ENCODE assay signal across 12 cellular contexts in genomic region chr17:19752216-19753048, GRCh38. TPM values are rescaled to one million over a fixed set of nuclear protein-coding genes. Genes with fewer than 3 reads are reported as not detected.
DNase-seq lines count a peak whose midpoint lies in the region; ATAC-seq and TF ChIP-seq lines count a peak whose summit lies in the region.
"Had no signal": no experiment of that assay in that cellular context is flagged by ENCODE, and none has a peak within 500 bp of the region (broad histone marks: within the 10 kb centered on the region; RNA-seq: fewer than 3 reads in every experiment).

No MANE protein-coding gene starts in this region.

- H3K27me3 ChIP-seq in HCT116 (ENCODE audit: insufficient read depth, low read length) (no peaks in the 10 kb centered on the region), brain microvascular endothelial cell (replicated peaks) (no peaks in the 10 kb centered on the region), lower lobe of right lung (ENCODE audit: low read depth) (no peaks in the 10 kb centered on the region)

- POLR2A ChIA-PET in HCT116 (lab: Charles Lee) = interaction anchor here (0.8 to 3.2 kb wide), 6 partner anchors 9 to 374 kb away, joined by 3 to 16 read pairs (median 6); partner anchors contain the start of genes ALDH3A2 and MAPK7

- peak; percentile 45 for ATAC-seq in HCT116
- peak in 1 of 2 donors; percentile 5 for ATAC-seq in lower lobe of right lung
- no peak for ATAC-seq in HG03095 (IDR thresholded peaks at IDR 0.05; ENCODE audit: unreplicated experiment)

- H3K27me3 Mint-ChIP-seq in activated naive CD4-positive, alpha-beta T cell treated with anti-CD3 and anti-CD28 coated beads, Interleukin-2, amount 10 ng/mL, durations not matched to agents 7 days and 5 days = peaks cover 62% of the 10 kb centered on the region

- in situ Hi-C loops in brain microvascular endothelial cell (cut with HindIII; ENCODE audit: low pct_ligation_motif_present, low sequenced_read_pairs) = no loop called here

- CTCF ChIA-PET in HCT116 (lab: Charles Lee) = interaction anchor here (0.8 to 4.2 kb wide), 6 partner anchors 8 to 239 kb away, joined by 3 to 40 read pairs (median 10); partner anchors contain the start of gene ALDH3A2
- CTCF ChIA-PET in activated naive CD4-positive, alpha-beta T cell treated with anti-CD3 and anti-CD28 coated beads, Interleukin-2, amount 10 ng/mL, durations not matched to agents 7 days and 5 days (lab: Charles Lee) = interaction anchor here (2.8 to 5.5 kb wide), 2 partner anchors 8 to 12 kb away, joined by 6 to 46 read pairs; no protein-coding TSS in a partner anchor

- H3K9me3 Mint-ChIP-seq in activated naive CD4-positive, alpha-beta T cell treated with anti-CD3 and anti-CD28 coated beads, Interleukin-2, amount 10 ng/mL, durations not matched to agents 7 days and 5 days = no peaks in the 10 kb centered on the region

- peak overlapping the region; percentile 52 for H2AFZ ChIP-seq in HCT116 (ENCODE audit: low read depth, low read length, poor library complexity, severe bottlenecking)

- no peak for TF ChIP-seq RAD21 in HCT116 (IDR thresholded peaks at IDR 0.05; ENCODE audit: low read depth)

- peak overlapping the region; percentile 64 for H3K9ac ChIP-seq in HCT116 (ENCODE audit: low read length)

- peak overlapping the region; percentile 90 for H3K27ac ChIP-seq in HCT116 (ENCODE audit: low read depth, low read length)
- H3K27ac ChIP-seq in brain microvascular endothelial cell = peak overlapping the region; percentile 40
- H3K27ac ChIP-seq in lower lobe of right lung = peak overlapping the region; percentile 60

- no peak for TF ChIP-seq CTCF in HCT116 (IDR thresholded peaks at IDR 0.05 in 2 of 3, conservative IDR thresholded peaks at IDR 0.05 in 1 of 3; ENCODE audit: borderline replicate concordance in 1 of 3, insufficient read depth in 1 of 3, low read depth in 2 of 3, low read length in 2 of 3)
- no peak for TF ChIP-seq CTCF in brain microvascular endothelial cell (IDR thresholded peaks at IDR 0.05; ENCODE audit: low read depth, low read length, missing control alignments)
- TF ChIP-seq CTCF in lower lobe of right lung (IDR thresholded peaks at IDR 0.05) = no peak

- no peak overlapping the region for H3K27ac Mint-ChIP-seq in activated naive CD4-positive, alpha-beta T cell treated with anti-CD3 and anti-CD28 coated beads, Interleukin-2, amount 10 ng/mL, durations not matched to agents 7 days and 5 days

- H3K9me2 ChIP-seq in HCT116 (ENCODE audit: insufficient read depth) = no peaks in the 10 kb centered on the region

- intact Hi-C loops in HCT116 (cut with micrococcal nuclease) (loop anchor here (5.0 kb wide), 4 partner anchors 105 to 390 kb away; partner anchors contain the start of genes ALDH3A2, B9D1 and MAPK7), lower lobe of right lung (cut with DNase I) (no loop called here)

- H3K36me3 Mint-ChIP-seq in activated naive CD4-positive, alpha-beta T cell treated with anti-CD3 and anti-CD28 coated beads, Interleukin-2, amount 10 ng/mL, durations not matched to agents 7 days and 5 days = no peaks in the 10 kb centered on the region

- TF ChIP-seq POLR2A in HCT116 (IDR thresholded peaks at IDR 0.05; ENCODE audit: borderline replicate concordance, extremely low read depth, insufficient read depth, insufficient read length) = no peak

- no peaks in the 10 kb centered on the region for H3K79me2 ChIP-seq in HCT116 (ENCODE audit: insufficient read depth, low read length)

- H3K4me1 Mint-ChIP-seq in activated naive CD4-positive, alpha-beta T cell treated with anti-CD3 and anti-CD28 coated beads, Interleukin-2, amount 10 ng/mL, durations not matched to agents 7 days and 5 days = peaks cover 2% of the 10 kb centered on the region

- H3K4me3 ChIP-seq in HCT116 (replicated peaks in 1 of 2; ENCODE audit: low read depth in 1 of 2, low read length in 2 of 2) (peak overlapping the region; percentile 15 to 34), brain microvascular endothelial cell (ENCODE audit: low read depth, low read length) (no peak overlapping the region), lower lobe of right lung (no peak overlapping the region)

- DNase-seq in HCT116 (ENCODE audit: low read depth, low spot score) (no peak), brain microvascular endothelial cell (no peak), lower lobe of right lung (no peak), superior temporal gyrus (ENCODE audit: extremely low spot score) (peak; percentile 44), NCI-H2196 treated with DMSO at 0.1 percent for 48 hours (lab: John Stamatoyannopoulos, UW; ENCODE audit: unreplicated experiment) (no peak), MV-4-11 (lab: John Stamatoyannopoulos, UW) (no peak)
- no peak for DNase-seq in activated naive CD4-positive, alpha-beta T cell treated with anti-CD3 and anti-CD28 coated beads, Interleukin-2, amount 10 ng/mL, durations not matched to agents 7 days and 5 days
- DNase-seq: NCI-H1694 treated with DMSO at 0.1 percent for 48 hours; stimulated activated CD4-positive, alpha-beta T cell treated with anti-CD3 and anti-CD28 coated beads, Interleukin-2, amount 100 ng/mL, for 48 hours had no signal

- H3K4me1 ChIP-seq in HCT116 (ENCODE audit: control insufficient read depth in 1 of 2, insufficient read depth in 2 of 2, low read length in 2 of 2) (peaks cover 38 to 47% of the 10 kb centered on the region in 2 experiments), lower lobe of right lung (peaks cover 27% of the 10 kb centered on the region)

- peak overlapping the region; percentile 71 for H3K4me2 ChIP-seq in HCT116 (ENCODE audit: low read length)

- no peaks in the 10 kb centered on the region for H4K20me1 ChIP-seq in HCT116 (ENCODE audit: insufficient read depth)

- RAD21 ChIA-PET in HCT116 (lab: Charles Lee; ENCODE audit: low non-redundant PET in 1 of 2, low total read pairs in 2 of 2, uncharacterized antibody in 2 of 2, unreplicated experiment in 2 of 2) = interaction anchor here (1.8 to 2.2 kb wide), 3 partner anchors 10 to 104 kb away, joined by 4 to 9 read pairs (median 5); partner anchors contain the start of gene ALDH3A2 (in 1 of the 2)

- H3K4me3 Mint-ChIP-seq in activated naive CD4-positive, alpha-beta T cell treated with anti-CD3 and anti-CD28 coated beads, Interleukin-2, amount 10 ng/mL, durations not matched to agents 7 days and 5 days = no peak overlapping the region

- TSS peak; percentile 89 for BruUV-seq in HCT116 (replicated peaks; lab: Mats Ljungman, UMichigan)

- H3K36me3 ChIP-seq in HCT116 (ENCODE audit: control insufficient read depth in 1 of 2, insufficient read depth in 2 of 2, low read length in 2 of 2) (no peaks in the 10 kb centered on the region), brain microvascular endothelial cell (replicated peaks) (no peaks in the 10 kb centered on the region), lower lobe of right lung (no peaks in the 10 kb centered on the region)

- H3K9me3 ChIP-seq in HCT116 (ENCODE audit: control insufficient read depth in 1 of 2, insufficient read depth in 1 of 2, low read depth in 1 of 2, low read length in 2 of 2) (no peaks in the 10 kb centered on the region), lower lobe of right lung (no peaks in the 10 kb centered on the region)

TF ChIP-seq in HCT116, 20 proteins besides CTCF, POLR2A, EP300 and RAD21:
- TF ChIP-seq FOSL1 (IDR thresholded peaks at IDR 0.05; ENCODE audit: low read depth) (no peak; the same call in 1 of the 2 replicates), ATF3 (IDR thresholded peaks at IDR 0.05) (no peak), EZH2phosphoT487 (IDR thresholded peaks at IDR 0.05; ENCODE audit: borderline replicate concordance) (no peak), MAX (IDR thresholded peaks at IDR 0.05) (peak; percentile 60; the same call in 1 of the 2 replicates)

RNA-seq across cellular contexts. Expression of gene ALDH3A1, which starts 4.3 kb away (rescaled TPM):
- total RNA-seq in HCT116 (2021; ENCODE audit: unreplicated experiment) = 0.86 TPM
- polyA plus RNA-seq in HCT116 (2012) = 1.0 and 1.2 TPM in 2 replicates
- total RNA-seq in lower lobe of right lung = 6.7 TPM

RNA-seq across cellular contexts. Expression of gene SLC47A2, which starts 36.0 kb away (rescaled TPM):
- total RNA-seq in HCT116 (2021; ENCODE audit: unreplicated experiment) (not detected), lower lobe of right lung (not detected)
- polyA plus RNA-seq in HCT116 (2012) = 0.05 and 0.12 TPM in 2 replicates
- total RNA-seq: kidney epithelial cell, OCI-LY7 had no signal

Comparison
In these comparisons a context has a peak if more than half of its experiments do, and no peak if none do; other contexts are left out.
1. H3K27ac ChIP-seq: peak in every context shown above with its lines; median percentile 90 in HCT116; 60 in lower lobe of right lung; 40 in brain microvascular endothelial cell.
2. H3K4me3 ChIP-seq: peak in HCT116 (2 of 2); none in brain microvascular endothelial cell (single experiment) and lower lobe of right lung (single experiment).